Comparison of ENCODE assay signal across 12 cellular contexts in genomic region chr17:8887834-8888703, GRCh38. TPM values are rescaled to one million over a fixed set of nuclear protein-coding genes. Genes with fewer than 3 reads are reported as not detected.
DNase-seq lines count a peak whose midpoint lies in the region; ATAC-seq and TF ChIP-seq lines count a peak whose summit lies in the region.
"Had no signal": no experiment of that assay in that cellular context is flagged by ENCODE, and none has a peak within 500 bp of the region (broad histone marks: within the 10 kb centered on the region; RNA-seq: fewer than 3 reads in every experiment).

No MANE protein-coding gene starts in this region.

- H3K36me3 ChIP-seq in right atrium auricular region = no peaks in the 10 kb centered on the region

- no peak overlapping the region for H3K27ac ChIP-seq in right atrium auricular region
- no peak overlapping the region for H3K27ac ChIP-seq in caudate nucleus (ENCODE audit: low read depth, low read length)

- H3K4me1 Mint-ChIP-seq in brain = peaks cover 7% of the 10 kb centered on the region
- peaks cover 15% of the 10 kb centered on the region for H3K4me1 Mint-ChIP-seq in activated CD8-positive, alpha-beta T cell treated with anti-CD3 and anti-CD28 coated beads for 36 hours (ENCODE audit: low read depth)

- H3K27me3 Mint-ChIP-seq in brain = peaks cover 3% of the 10 kb centered on the region
- H3K27me3 Mint-ChIP-seq in activated CD8-positive, alpha-beta T cell treated with anti-CD3 and anti-CD28 coated beads for 36 hours = no peaks in the 10 kb centered on the region
- H3K27me3 Mint-ChIP-seq: B cell had no signal

- intact Hi-C loops in Right ventricle myocardium inferior (cut with DNase I) = no loop called here
- intact Hi-C loops in activated CD8-positive, alpha-beta T cell treated with anti-CD3 and anti-CD28 coated beads for 36 hours (cut with micrococcal nuclease) = no loop called here

- no peaks in the 10 kb centered on the region for H3K9me3 ChIP-seq in right atrium auricular region

- ATAC-seq in Right ventricle myocardium inferior (peak; percentile 58), HG02642 (IDR thresholded peaks at IDR 0.05; ENCODE audit: poor library complexity, unreplicated experiment) (no peak), HG03354 (IDR thresholded peaks at IDR 0.05; ENCODE audit: poor library complexity, severe bottlenecking, unreplicated experiment) (no peak)
- no peak for ATAC-seq in activated CD8-positive, alpha-beta T cell treated with anti-CD3 and anti-CD28 coated beads for 36 hours

- DNase-seq in Right ventricle myocardium inferior (ENCODE audit: missing footprints) = no peak
- DNase-seq in right atrium auricular region (ENCODE audit: low spot score) = no peak
- DNase-seq in islet precursor cell = peak; percentile 97
- no peak for DNase-seq in caudate nucleus (lab: John Stamatoyannopoulos, UW)
- no peak for DNase-seq in activated CD8-positive, alpha-beta T cell treated with anti-CD3 and anti-CD28 coated beads for 36 hours
- DNase-seq: NCI-H1436; stimulated activated naive CD4-positive, alpha-beta T cell treated with Interleukin-2 at 50 U/mL for 16 hours; T-helper 9 cell had no signal

- CTCF ChIA-PET in activated CD8-positive, alpha-beta T cell treated with anti-CD3 and anti-CD28 coated beads for 36 hours (lab: Charles Lee) = interaction anchor here (1.6 kb wide), 1 partner anchor 74 kb away, joined by 4 read pairs; no protein-coding TSS in a partner anchor

- POLR2A ChIA-PET in activated CD8-positive, alpha-beta T cell treated with anti-CD3 and anti-CD28 coated beads for 36 hours (lab: Charles Lee) = interaction anchor here (1.3 to 1.7 kb wide), 2 partner anchors 38 to 114 kb away, joined by 3 read pairs; no protein-coding TSS in a partner anchor

- H3K4me3 ChIP-seq in right atrium auricular region = no peak overlapping the region

- no peak overlapping the region for H3K4me3 Mint-ChIP-seq in brain
- H3K4me3 Mint-ChIP-seq in activated CD8-positive, alpha-beta T cell treated with anti-CD3 and anti-CD28 coated beads for 36 hours = no peak overlapping the region
- H3K4me3 Mint-ChIP-seq: B cell had no signal

- no peaks in the 10 kb centered on the region for H3K27me3 ChIP-seq in right atrium auricular region

- H3K27ac Mint-ChIP-seq in brain = no peak overlapping the region
- H3K27ac Mint-ChIP-seq in activated CD8-positive, alpha-beta T cell treated with anti-CD3 and anti-CD28 coated beads for 36 hours = no peak overlapping the region
- H3K27ac Mint-ChIP-seq: B cell had no signal

- TF ChIP-seq CTCF in right atrium auricular region (IDR thresholded peaks at IDR 0.05) (peak in 1 of 2 donors; percentile 49), brain (conservative IDR thresholded peaks at IDR 0.05) (peak; percentile 21 to 53)
- TF ChIP-seq CTCF in activated CD8-positive, alpha-beta T cell treated with anti-CD3 and anti-CD28 coated beads for 36 hours (IDR thresholded peaks at IDR 0.05) = no peak

- H3K4me1 ChIP-seq in right atrium auricular region = peaks cover 0 to 3% of the 10 kb centered on the region in 2 donors

- no peaks in the 10 kb centered on the region for H3K9me3 Mint-ChIP-seq in brain
- no peaks in the 10 kb centered on the region for H3K9me3 Mint-ChIP-seq in activated CD8-positive, alpha-beta T cell treated with anti-CD3 and anti-CD28 coated beads for 36 hours

- H3K36me3 Mint-ChIP-seq in brain = no peaks in the 10 kb centered on the region
- H3K36me3 Mint-ChIP-seq in activated CD8-positive, alpha-beta T cell treated with anti-CD3 and anti-CD28 coated beads for 36 hours (ENCODE audit: low read depth) = peaks cover 50% of the 10 kb centered on the region

RNA-seq across cellular contexts. Expression of gene PIK3R6, which starts 20.6 kb away (rescaled TPM):
- total RNA-seq in Right ventricle myocardium inferior (0.78 TPM), right atrium auricular region (under 1 TPM in 1 of 2 donors, not detected in 1; 0.51 TPM)
- 0.24 TPM for polyA plus RNA-seq in brain (ENCODE audit: insufficient read depth, low read depth, low replicate concordance)
- 1 to 10 TPM; 3.8 to 3.9 TPM for total RNA-seq in activated CD8-positive, alpha-beta T cell treated with anti-CD3 and anti-CD28 coated beads for 36 hours
